3 cellular contexts compared by ENCODE assay signal in the genomic region with DNA sequence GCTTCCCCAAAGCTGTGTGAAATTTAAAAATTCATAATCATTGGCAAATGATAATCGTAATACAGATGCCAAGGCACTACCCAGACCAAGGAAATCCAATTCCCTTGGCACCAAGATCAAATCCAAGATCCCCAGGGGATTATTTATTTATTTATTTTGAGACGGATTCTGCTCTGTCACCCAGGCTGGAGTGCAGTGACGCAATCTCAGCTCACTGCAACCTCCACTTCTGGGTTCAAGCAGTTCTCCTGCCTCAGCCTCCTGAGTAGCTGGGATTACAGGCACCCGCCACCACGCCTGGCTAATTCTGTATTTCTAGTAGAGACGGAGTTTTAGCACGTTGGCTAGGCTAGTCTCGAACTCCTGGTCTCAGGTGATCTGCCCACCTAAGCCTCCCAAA. TPM values are rescaled to one million over a fixed set of nuclear protein-coding genes. Genes with fewer than 3 reads are reported as not detected.
"Had no signal": no experiment of that assay in that cellular context is flagged by ENCODE, and none has a peak within 500 bp of the region (broad histone marks: within the 10 kb centered on the region; RNA-seq: fewer than 3 reads in every experiment).

No MANE protein-coding gene starts in this region.

RNA-seq across cellular contexts. Expression of gene NPIPB6, which starts 27.6 kb away (rescaled TPM):
- total RNA-seq: activated naive CD8-positive, alpha-beta T cell treated with anti-CD3 and anti-CD28 coated beads for 36 hours; cardiac septum had no signal

RNA-seq across cellular contexts. Expression of gene SBK1, which starts 43.4 kb away (rescaled TPM):
- total RNA-seq: ascending aorta had no signal
